Comparison of ENCODE assay signal across 1 cellular context in genomic region chr1:65163193-65163805, GRCh38.
TF ChIP-seq lines count a peak whose summit lies in the region.

No MANE protein-coding gene starts in this region.

TF ChIP-seq in K562, 482 proteins besides CTCF, POLR2A, EP300 and RAD21 (continued from another document):
- TF ChIP-seq ZNF740 (CRISPR knock-in tag; IDR thresholded peaks at IDR 0.05) (no peak), ZNF740 (tag; IDR thresholded peaks at IDR 0.05) (no peak), PRPF4 (IDR thresholded peaks at IDR 0.05; ENCODE audit: insufficient read depth, low read depth, low read length, poor library complexity, severe bottlenecking) (no peak), MYC (IDR thresholded peaks at IDR 0.05; ENCODE audit: low read depth, low read length) (no peak), MYC (CRISPR knock-in tag; IDR thresholded peaks at IDR 0.05; ENCODE audit: borderline replicate concordance, low read depth) (no peak), DIDO1 (tag; IDR thresholded peaks at IDR 0.05; ENCODE audit: low read depth) (no peak), ZNF561 (CRISPR knock-in tag; conservative IDR thresholded peaks at IDR 0.05) (no peak), BCLAF1 (IDR thresholded peaks at IDR 0.05; ENCODE audit: borderline replicate concordance in 1 of 2, control insufficient read depth in 1 of 2, low read depth in 2 of 2, low read length in 1 of 2) (no peak), ZNF24 (IDR thresholded peaks at IDR 0.05) (no peak), CUX1 (CRISPR knock-in tag; IDR thresholded peaks at IDR 0.05) (no peak), ELF1 (tag; IDR thresholded peaks at IDR 0.05) (no peak), BRD4 (IDR thresholded peaks at IDR 0.05) (no peak), BRCA1 (IDR thresholded peaks at IDR 0.05) (no peak), BRCA1 (CRISPR knock-in tag; IDR thresholded peaks at IDR 0.05) (no peak), ZBED1 (IDR thresholded peaks at IDR 0.05) (no peak), POLR2AphosphoS5 (IDR thresholded peaks at IDR 0.05; ENCODE audit: control insufficient read depth, insufficient read depth, low read depth, low read length) (peak; percentile 28; the same call in 1 of the 2 replicates), EHMT2 (IDR thresholded peaks at IDR 0.05) (no peak), MEF2D (tag; conservative IDR thresholded peaks at IDR 0.05; ENCODE audit: low read depth) (no peak), REST (CRISPR knock-in tag; IDR thresholded peaks at IDR 0.05; ENCODE audit: low read depth) (no peak), THRB (CRISPR knock-in tag; conservative IDR thresholded peaks at IDR 0.05) (no peak), ZNF77 (CRISPR knock-in tag; IDR thresholded peaks at IDR 0.05) (no peak), MYBL2 (IDR thresholded peaks at IDR 0.05; ENCODE audit: low read depth) (peak; percentile 46; the same call in 1 of the 2 replicates), MYBL2 (CRISPR knock-in tag; IDR thresholded peaks at IDR 0.05; ENCODE audit: borderline replicate concordance) (no peak), MEIS2 (IDR thresholded peaks at IDR 0.05; ENCODE audit: partially characterized antibody) (peak; percentile 56), HMG20A (CRISPR knock-in tag; conservative IDR thresholded peaks at IDR 0.05) (no peak), PREB (CRISPR knock-in tag; IDR thresholded peaks at IDR 0.05) (no peak)
